ENCODE assay signal across 7 cellular contexts in the genomic region with DNA sequence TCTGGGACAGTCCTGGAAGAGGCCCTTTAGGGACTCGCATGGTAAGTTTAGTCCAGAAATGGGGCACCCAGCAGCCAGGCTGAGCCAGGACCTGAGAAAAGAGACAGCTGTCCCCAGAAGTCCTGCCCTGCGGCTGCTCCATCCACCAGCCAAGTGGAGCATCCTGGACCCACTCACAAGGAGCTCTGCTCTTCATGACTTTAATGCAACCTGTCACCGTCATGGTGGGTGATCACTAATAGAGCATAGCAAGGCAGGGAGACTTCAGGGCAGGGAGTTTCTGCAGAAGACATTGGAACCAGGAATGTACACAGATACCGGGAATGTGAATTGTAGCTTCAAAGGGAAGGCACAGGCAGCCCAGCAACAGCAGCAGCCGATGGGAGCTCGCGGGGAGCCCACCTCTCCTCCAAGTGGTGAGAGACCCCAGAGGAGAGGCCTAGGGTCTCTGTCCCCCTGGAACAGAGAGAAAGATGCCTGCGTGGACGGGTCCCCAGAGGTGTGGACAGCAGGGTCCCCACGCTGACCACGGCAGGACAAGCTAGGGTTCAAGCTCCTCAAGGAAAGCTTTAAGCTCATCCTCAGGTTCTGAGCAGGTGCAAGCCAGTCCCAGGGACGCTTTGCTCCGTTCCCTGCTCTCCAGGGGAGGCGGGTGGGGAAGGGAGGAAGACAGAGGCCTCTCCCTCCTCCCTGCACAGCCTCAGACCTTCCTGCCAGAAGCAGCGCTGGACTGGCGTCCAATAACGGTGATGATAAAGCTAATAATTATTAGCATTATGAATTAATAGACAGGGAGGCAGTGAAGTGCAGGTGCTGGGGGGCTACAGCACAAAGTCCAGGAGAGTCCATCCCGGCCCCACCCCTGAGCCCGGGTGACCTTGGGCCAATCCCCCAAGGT.
DNase-seq lines count a peak whose midpoint lies in the region; ATAC-seq and TF ChIP-seq lines count a peak whose summit lies in the region.
"Not testable (repeated sequence)": the region's sequence is repeated elsewhere in the genome, so short reads cannot be mapped to it uniquely, and the experiment has no call there.

No MANE protein-coding gene starts in this region.

- H3K27ac Mint-ChIP-seq in activated naive CD4-positive, alpha-beta T cell treated with anti-CD3 and anti-CD28 coated beads, Interleukin-2, amount 50 U/mL, for 72 hours; type B pancreatic cell: not testable (repeated sequence)

- not testable (repeated sequence) for ATAC-seq in activated naive CD4-positive, alpha-beta T cell treated with anti-CD3 and anti-CD28 coated beads, Interleukin-2, amount 50 U/mL, for 72 hours; left ventricle myocardium superior; lower lobe of right lung

- H3K4me1 ChIP-seq in lower lobe of right lung; osteoblast (ENCODE audit: insufficient read depth, low read length); sigmoid colon: not testable (repeated sequence)

- WGBS in sigmoid colon, 2 donors, result 78 to 84% methylated on average over 19 of the region's 19 CpGs

- not testable (repeated sequence) for TF ChIP-seq POLR2A in sigmoid colon (IDR thresholded peaks at IDR 0.05)

- not testable (repeated sequence) for H3K4me1 Mint-ChIP-seq in type B pancreatic cell (ENCODE audit: unreplicated experiment)

- H3K36me3 Mint-ChIP-seq in activated naive CD4-positive, alpha-beta T cell treated with anti-CD3 and anti-CD28 coated beads, Interleukin-2, amount 50 U/mL, for 72 hours; type B pancreatic cell: not testable (repeated sequence)

- H3K4me2 ChIP-seq in osteoblast (ENCODE audit: insufficient read depth, low read length), result not testable (repeated sequence)

- H3K27ac ChIP-seq in lower lobe of right lung; osteoblast (ENCODE audit: low read depth, low read length); sigmoid colon: not testable (repeated sequence)

- not testable (repeated sequence) for H3K4me3 Mint-ChIP-seq in type B pancreatic cell

- not testable (repeated sequence) for H3K36me3 ChIP-seq in lower lobe of right lung; osteoblast (ENCODE audit: insufficient read depth, low read length); sigmoid colon

- not testable (repeated sequence) for H4K20me1 ChIP-seq in osteoblast (ENCODE audit: insufficient read depth, low read length)

- H3K4me3 ChIP-seq in lower lobe of right lung; osteoblast (ENCODE audit: insufficient read depth, low read length); sigmoid colon: not testable (repeated sequence)

- not testable (repeated sequence) for H3K9me3 Mint-ChIP-seq in activated naive CD4-positive, alpha-beta T cell treated with anti-CD3 and anti-CD28 coated beads, Interleukin-2, amount 50 U/mL, for 72 hours; type B pancreatic cell

- H3K27me3 Mint-ChIP-seq in type B pancreatic cell, result not testable (repeated sequence)

- not testable (repeated sequence) for H2AFZ ChIP-seq in osteoblast (ENCODE audit: low read length)

- not testable (repeated sequence) for H3K9me3 ChIP-seq in lower lobe of right lung; osteoblast (ENCODE audit: low read depth, low read length); sigmoid colon

- TF ChIP-seq EP300 in sigmoid colon (IDR thresholded peaks at IDR 0.05), result not testable (repeated sequence)

- TF ChIP-seq CTCF in lower lobe of right lung (IDR thresholded peaks at IDR 0.05); osteoblast (IDR thresholded peaks at IDR 0.05; ENCODE audit: extremely low read depth, low read depth, low read length); sigmoid colon (IDR thresholded peaks at IDR 0.05); type B pancreatic cell (conservative IDR thresholded peaks at IDR 0.05): not testable (repeated sequence)

- DNase-seq in DMS79 treated with DMSO at 0.1 percent for 48 hours (lab: John Stamatoyannopoulos, UW), result peak; percentile 5
- DNase-seq in activated naive CD4-positive, alpha-beta T cell treated with anti-CD3 and anti-CD28 coated beads, Interleukin-2, amount 50 U/mL, for 72 hours (ENCODE audit: low spot score in 2 of 2), result peak; percentile 0 to 35
- peak; percentile 7 for DNase-seq in left ventricle myocardium superior
- DNase-seq in lower lobe of right lung, result peak; percentile 20
- peak; percentile 56 for DNase-seq in osteoblast (ENCODE audit: insufficient read length, low spot score, missing footprints)
- peak; percentile 36 for DNase-seq in sigmoid colon
- peak; percentile 44 for DNase-seq in type B pancreatic cell (ENCODE audit: extremely low spot score, unreplicated experiment)

- intact Hi-C loops in left ventricle myocardium superior (cut with micrococcal nuclease); lower lobe of right lung (cut with DNase I); sigmoid colon (cut with DNase I): not testable (repeated sequence)

- H3K27me3 ChIP-seq in lower lobe of right lung (ENCODE audit: low read depth); osteoblast (ENCODE audit: insufficient read depth, low read length); sigmoid colon: not testable (repeated sequence)

- H3K79me2 ChIP-seq in osteoblast (ENCODE audit: insufficient read depth, low read length), result not testable (repeated sequence)

Comparison
In these comparisons a context has a peak if more than half of its experiments do, and no peak if none do; other contexts are left out.
1. DNase-seq: peak in every context shown above with its lines; median percentile 56 in osteoblast; 44 in type B pancreatic cell; 36 in sigmoid colon; 20 in lower lobe of right lung; 18 in activated naive CD4-positive, alpha-beta T cell treated with anti-CD3 and anti-CD28 coated beads, Interleukin-2, amount 50 U/mL, for 72 hours; 7 in left ventricle myocardium superior; 5 in DMS79 treated with DMSO at 0.1 percent for 48 hours.